ENCODE assay signal across 36 cellular contexts in genomic region chr10:95187617-95188016, GRCh38. TPM values are rescaled to one million over a fixed set of nuclear protein-coding genes. Genes with fewer than 3 reads are reported as not detected.
"Had no signal": no experiment of that assay in that cellular context is flagged by ENCODE, and none has a peak within 500 bp of the region (broad histone marks: within the 10 kb centered on the region; RNA-seq: fewer than 3 reads in every experiment).

No MANE protein-coding gene starts in this region.

- H3K36me3 Mint-ChIP-seq: activated CD4-positive, alpha-beta memory T cell treated with anti-CD3 and anti-CD28 coated beads for 36 hours; activated naive CD4-positive, alpha-beta T cell treated with anti-CD3 and anti-CD28 coated beads, Interleukin-2, amount 10 ng/mL, durations not matched to agents 7 days and 5 days; activated naive CD4-positive, alpha-beta T cell treated with anti-CD3 and anti-CD28 coated beads, Interleukin-2, amount 50 U/mL, for 24 hours; activated naive CD8-positive, alpha-beta T cell; activated naive CD8-positive, alpha-beta T cell treated with anti-CD3 and anti-CD28 coated beads, Interleukin-2, amount 10 ng/mL, durations not matched to agents 7 days and 5 days had no signal

- H3K27ac ChIP-seq: body of pancreas, brain microvascular endothelial cell, breast epithelium, VCaP had no signal

- H3K4me3 Mint-ChIP-seq: activated B cell treated with CpG ODN at 0.5 μM for 24 hours; activated CD4-positive, alpha-beta memory T cell treated with anti-CD3 and anti-CD28 coated beads for 36 hours; activated CD4-positive, alpha-beta T cell treated with anti-CD3 and anti-CD28 coated beads, Interleukin-2, amount 10 ng/mL, durations not matched to agents 24 days and 14 days; activated CD8-positive, alpha-beta T cell treated with anti-CD3 and anti-CD28 coated beads for 36 hours; activated naive CD4-positive, alpha-beta T cell treated with anti-CD3 and anti-CD28 coated beads, Interleukin-2, amount 10 ng/mL, durations not matched to agents 7 days and 5 days; activated naive CD4-positive, alpha-beta T cell treated with anti-CD3 and anti-CD28 coated beads, Interleukin-2, amount 50 U/mL, for 24 hours; activated naive CD8-positive, alpha-beta T cell; activated naive CD8-positive, alpha-beta T cell treated with anti-CD3 and anti-CD28 coated beads, Interleukin-2, amount 10 ng/mL, durations not matched to agents 7 days and 5 days; activated naive CD8-positive, alpha-beta T cell treated with anti-CD3 and anti-CD28 coated beads, Interleukin-2, amount 50 U/mL, for 24 hours; activated T-cell treated with anti-CD3 and anti-CD28 coated beads, Interleukin-2, amount 50 U/mL, for 4 hours; T-helper 1 cell treated with Interleukin-12 subunit alpha and Interleukin-12 subunit beta and Interleukin-4 antibody, amounts not matched to agents 30 μg/mL and 1 μg/mL, for 36 hours; T-helper 2 cell treated with Interferon-gamma antibody and Interleukin-4, amounts not matched to agents 5 μg/mL and 100 μg/mL, for 36 hours had no signal

- H3K4me3 ChIP-seq: body of pancreas, breast epithelium had no signal

- H3K27me3 ChIP-seq: body of pancreas, brain microvascular endothelial cell, breast epithelium had no signal

- H3K27ac Mint-ChIP-seq: activated B cell treated with CpG ODN at 0.5 μM for 24 hours; activated CD4-positive, alpha-beta memory T cell treated with anti-CD3 and anti-CD28 coated beads for 36 hours; activated CD4-positive, alpha-beta T cell treated with anti-CD3 and anti-CD28 coated beads, Interleukin-2, amount 10 ng/mL, durations not matched to agents 24 days and 14 days; activated CD8-positive, alpha-beta T cell treated with anti-CD3 and anti-CD28 coated beads for 36 hours; activated naive CD4-positive, alpha-beta T cell treated with anti-CD3 and anti-CD28 coated beads, Interleukin-2, amount 10 ng/mL, durations not matched to agents 7 days and 5 days; activated naive CD4-positive, alpha-beta T cell treated with anti-CD3 and anti-CD28 coated beads, Interleukin-2, amount 50 U/mL, for 24 hours; activated naive CD8-positive, alpha-beta T cell; activated naive CD8-positive, alpha-beta T cell treated with anti-CD3 and anti-CD28 coated beads, Interleukin-2, amount 10 ng/mL, durations not matched to agents 7 days and 5 days; activated naive CD8-positive, alpha-beta T cell treated with anti-CD3 and anti-CD28 coated beads, Interleukin-2, amount 50 U/mL, for 24 hours; activated T-helper 2 cell treated with anti-CD3 and anti-CD28 coated beads, Interferon-gamma antibody, Interleukin-2, Interleukin-4, amounts not matched to agents 10 μg/mL and 5 μg/mL and 100 μg/mL, durations not matched to agents 14 hours and 24 hours and 36 hours; T-helper 1 cell treated with Interleukin-12 subunit alpha and Interleukin-12 subunit beta and Interleukin-4 antibody, amounts not matched to agents 30 μg/mL and 1 μg/mL, for 36 hours; T-helper 2 cell treated with Interferon-gamma antibody and Interleukin-4, amounts not matched to agents 5 μg/mL and 100 μg/mL, for 36 hours had no signal

- H3K27me3 Mint-ChIP-seq: activated B cell treated with CpG ODN at 0.5 μM for 24 hours had no signal

- ATAC-seq: activated CD8-positive, alpha-beta T cell treated with anti-CD3 and anti-CD28 coated beads for 36 hours; activated naive CD8-positive, alpha-beta T cell treated with anti-CD3 and anti-CD28 coated beads, Interleukin-2, amount 50 U/mL, for 24 hours; activated T-cell treated with anti-CD3 and anti-CD28 coated beads, Interleukin-2, amount 50 U/mL, for 4 hours; body of pancreas had no signal

- DNase-seq: activated B cell treated with CpG ODN at 0.5 μM for 24 hours; activated CD4-positive, alpha-beta memory T cell treated with anti-CD3 and anti-CD28 coated beads for 36 hours; activated CD4-positive, alpha-beta T cell treated with anti-CD3 and anti-CD28 coated beads for 4 hours; activated CD4-positive, alpha-beta T cell treated with anti-CD3 and anti-CD28 coated beads, Interleukin-2, amount 10 ng/mL, durations not matched to agents 24 days and 14 days; activated CD4-positive, alpha-beta T cell treated with anti-CD3 and anti-CD28 coated beads, Interleukin-2, amount 50 U/mL, for 1 hour; activated CD4-positive, alpha-beta T cell treated with anti-CD3 and anti-CD28 coated beads, Interleukin-2, amount 50 U/mL, for 4 hours; activated CD4-positive, CD25-positive, alpha-beta regulatory T cell treated with anti-CD3 and anti-CD28 coated beads, Interleukin-2, amount 50 U/mL, for 72 hours; activated CD8-positive, alpha-beta memory T cell treated with anti-CD3 and anti-CD28 coated beads, Interleukin-2, amount 50 U/mL, for 4 hours; activated CD8-positive, alpha-beta T cell treated with anti-CD3 and anti-CD28 coated beads for 36 hours; activated effector memory CD4-positive, alpha-beta T cell treated with Interleukin-2 at 50 U/mL for 16 hours; activated gamma-delta T cell; activated naive CD4-positive, alpha-beta T cell treated with anti-CD3 and anti-CD28 coated beads, Interleukin-2, amount 10 ng/mL, durations not matched to agents 7 days and 5 days; activated naive CD4-positive, alpha-beta T cell treated with Interleukin-2 at 50 U/mL for 16 hours; activated naive CD8-positive, alpha-beta T cell treated with anti-CD3 and anti-CD28 coated beads, Interleukin-2, amount 10 ng/mL, durations not matched to agents 7 days and 5 days; activated naive CD8-positive, alpha-beta T cell treated with anti-CD3 and anti-CD28 coated beads, Interleukin-2, amount 50 U/mL, for 24 hours; activated T-cell treated with anti-CD3 and anti-CD28 coated beads for 4 hours; activated T-cell treated with anti-CD3 and anti-CD28 coated beads, Interleukin-2, amount 50 U/mL, for 1 hour; activated T-cell treated with anti-CD3 and anti-CD28 coated beads, Interleukin-2, amount 50 U/mL, for 4 hours; amygdala; anterior cingulate cortex; body of pancreas; brain microvascular endothelial cell; central memory CD4-positive, alpha-beta T cell; T-helper 1 cell; T-helper 2 cell; T-helper 9 cell had no signal

- H3K4me1 ChIP-seq: breast epithelium had no signal

- H3K9me3 Mint-ChIP-seq: activated B cell treated with CpG ODN at 0.5 μM for 24 hours; activated CD4-positive, alpha-beta memory T cell treated with anti-CD3 and anti-CD28 coated beads for 36 hours; activated CD4-positive, alpha-beta T cell treated with anti-CD3 and anti-CD28 coated beads, Interleukin-2, amount 10 ng/mL, durations not matched to agents 24 days and 14 days; activated CD8-positive, alpha-beta T cell treated with anti-CD3 and anti-CD28 coated beads for 36 hours; activated naive CD4-positive, alpha-beta T cell treated with anti-CD3 and anti-CD28 coated beads, Interleukin-2, amount 10 ng/mL, durations not matched to agents 7 days and 5 days; activated naive CD4-positive, alpha-beta T cell treated with anti-CD3 and anti-CD28 coated beads, Interleukin-2, amount 50 U/mL, for 24 hours; activated naive CD8-positive, alpha-beta T cell treated with anti-CD3 and anti-CD28 coated beads, Interleukin-2, amount 10 ng/mL, durations not matched to agents 7 days and 5 days; activated naive CD8-positive, alpha-beta T cell treated with anti-CD3 and anti-CD28 coated beads, Interleukin-2, amount 50 U/mL, for 24 hours; activated T-cell treated with anti-CD3 and anti-CD28 coated beads, Interleukin-2, amount 50 U/mL, for 4 hours; activated T-helper 2 cell treated with anti-CD3 and anti-CD28 coated beads, Interferon-gamma antibody, Interleukin-2, Interleukin-4, amounts not matched to agents 10 μg/mL and 5 μg/mL and 100 μg/mL, durations not matched to agents 14 hours and 24 hours and 36 hours; T-helper 1 cell treated with Interleukin-12 subunit alpha and Interleukin-12 subunit beta and Interleukin-4 antibody, amounts not matched to agents 30 μg/mL and 1 μg/mL, for 36 hours; T-helper 2 cell treated with Interferon-gamma antibody and Interleukin-4, amounts not matched to agents 5 μg/mL and 100 μg/mL, for 36 hours had no signal

- H3K36me3 ChIP-seq: brain microvascular endothelial cell, breast epithelium had no signal

- H3K9me3 ChIP-seq: body of pancreas, breast epithelium had no signal

- H3K4me1 Mint-ChIP-seq: activated naive CD4-positive, alpha-beta T cell treated with anti-CD3 and anti-CD28 coated beads, Interleukin-2, amount 50 U/mL, for 24 hours had no signal

RNA-seq across cellular contexts. Expression of gene ACSM6, which starts 6.4 kb away (rescaled TPM):
- total RNA-seq: activated B cell treated with CpG ODN at 0.5 μM for 24 hours; activated CD4-positive, alpha-beta memory T cell treated with anti-CD3 and anti-CD28 coated beads for 36 hours; activated CD4-positive, alpha-beta T cell treated with anti-CD3 and anti-CD28 coated beads, Interleukin-2, amount 10 ng/mL, durations not matched to agents 24 days and 14 days; activated CD8-positive, alpha-beta memory T cell treated with anti-CD3 and anti-CD28 coated beads for 36 hours; activated CD8-positive, alpha-beta T cell treated with anti-CD3 and anti-CD28 coated beads for 36 hours; activated naive CD8-positive, alpha-beta T cell treated with anti-CD3 and anti-CD28 coated beads, Interleukin-2, amount 10 ng/mL, durations not matched to agents 7 days and 5 days; activated T-cell treated with anti-CD3 and anti-CD28 coated beads, Interleukin-2, amount 50 U/mL, for 4 hours; activated T-helper 2 cell treated with anti-CD3 and anti-CD28 coated beads, Interferon-gamma antibody, Interleukin-2, Interleukin-4, amounts not matched to agents 10 μg/mL and 5 μg/mL and 100 μg/mL, durations not matched to agents 14 hours and 24 hours and 36 hours; astrocyte; cerebellum had no signal
